Comparison of ENCODE assay signal across 1 cellular context in genomic region chr22:50306753-50307749, GRCh38.
TF ChIP-seq lines count a peak whose summit lies in the region.

Gene PLXNB2 (minus strand): TSS chr22:50307646. CDS start chr22:50290584, 17,062 bp downstream.

TF ChIP-seq in HCT116, 20 proteins besides CTCF, POLR2A, EP300 and RAD21 (continued from another document):
- TF ChIP-seq EZH2phosphoT487 (IDR thresholded peaks at IDR 0.05; ENCODE audit: borderline replicate concordance) (no peak), TCF7L2 (IDR thresholded peaks at IDR 0.05; ENCODE audit: borderline replicate concordance, extremely low read depth, insufficient read depth, insufficient read length) (peak; percentile 40), CEBPB (IDR thresholded peaks at IDR 0.05; ENCODE audit: low read depth) (no peak), ATF3 (IDR thresholded peaks at IDR 0.05) (no peak), MAX (IDR thresholded peaks at IDR 0.05) (no peak), SIN3A (IDR thresholded peaks at IDR 0.05; ENCODE audit: low read depth) (no peak), YY1 (IDR thresholded peaks at IDR 0.05; ENCODE audit: extremely low read depth, insufficient replicate concordance, low read depth, low read length) (peak; percentile 57), ELF1 (IDR thresholded peaks at IDR 0.05; ENCODE audit: borderline replicate concordance, low read depth) (no peak), ZFX (IDR thresholded peaks at IDR 0.05) (peak; percentile 96; the same call in 1 of the 2 replicates)
